In genomic region chr7:103752995-103753394, GRCh38 we compare ENCODE assay signal across 15 cellular contexts.
A peak's percentile ranks its signal among the peaks of the same experiment; 100 is the strongest.
DNase-seq lines count a peak whose midpoint lies in the region; ATAC-seq and TF ChIP-seq lines count a peak whose summit lies in the region.
"Had no signal": no experiment of that assay in that cellular context is flagged by ENCODE, and none has a peak within 500 bp of the region (broad histone marks: within the 10 kb centered on the region; RNA-seq: fewer than 3 reads in every experiment).

No MANE protein-coding gene starts in this region.

- no peak overlapping the region for H3K27ac ChIP-seq in WERI-Rb-1
- H3K27ac ChIP-seq: 22Rv1, upper lobe of left lung had no signal

- H3K27me3 ChIP-seq in WERI-Rb-1 (ENCODE audit: insufficient read depth, low read depth, severe bottlenecking) = no peaks in the 10 kb centered on the region
- H3K27me3 ChIP-seq: upper lobe of left lung had no signal

- intact Hi-C loops in head of caudate nucleus (cut with DNase I) = no loop called here

- no peak overlapping the region for H3K27ac Mint-ChIP-seq in naive thymus-derived CD8-positive, alpha-beta T cell

- H3K4me3 ChIP-seq in LNCaP clone FGC (ENCODE audit: low read depth, low read length) = no peak overlapping the region
- no peak overlapping the region for H3K4me3 ChIP-seq in WERI-Rb-1 (ENCODE audit: low read depth, low read length)
- H3K4me3 ChIP-seq: upper lobe of left lung had no signal

- H3K4me3 Mint-ChIP-seq in naive thymus-derived CD8-positive, alpha-beta T cell = no peak overlapping the region

- H3K4me1 Mint-ChIP-seq in naive thymus-derived CD8-positive, alpha-beta T cell = no peaks in the 10 kb centered on the region

- peaks cover 0 to 4% (median 0%) of the 10 kb centered on the region in 5 donors for H3K27me3 Mint-ChIP-seq in naive thymus-derived CD8-positive, alpha-beta T cell

- no peaks in the 10 kb centered on the region for H3K9me3 Mint-ChIP-seq in naive thymus-derived CD8-positive, alpha-beta T cell

- no peaks in the 10 kb centered on the region for H3K36me3 ChIP-seq in WERI-Rb-1
- H3K36me3 ChIP-seq: upper lobe of left lung had no signal

- H3K9me3 ChIP-seq in WERI-Rb-1 (ENCODE audit: severe bottlenecking) = no peaks in the 10 kb centered on the region
- H3K9me3 ChIP-seq: upper lobe of left lung had no signal

- H3K36me3 Mint-ChIP-seq in naive thymus-derived CD8-positive, alpha-beta T cell = no peaks in the 10 kb centered on the region

- TF ChIP-seq CTCF in LNCaP clone FGC (IDR thresholded peaks at IDR 0.05; ENCODE audit: control insufficient read depth, extremely low read depth, insufficient read depth) = peak; percentile 44
- peak; percentile 35 for TF ChIP-seq CTCF in WERI-Rb-1 (IDR thresholded peaks at IDR 0.05; ENCODE audit: low read depth, low read length)

- DNase-seq in NCI-H1092 treated with DMSO at 0.1 percent for 48 hours (lab: John Stamatoyannopoulos, UW) (peak; percentile 28), NCI-H1092 (lab: John Stamatoyannopoulos, UW) (no peak), LNCaP clone FGC (ENCODE audit: low read depth) (peak; percentile 45), WERI-Rb-1 (peak; percentile 47), kidney tubule cell (ENCODE audit: low spot score) (peak; percentile 41), head of caudate nucleus (no peak)
- DNase-seq in naive thymus-derived CD8-positive, alpha-beta T cell = no peak
- DNase-seq: activated CD4-positive, alpha-beta T cell treated with anti-CD3 and anti-CD28 coated beads, Interleukin-2, amount 50 U/mL, for 1 hour; activated effector memory CD4-positive, alpha-beta T cell treated with anti-CD3 and anti-CD28 coated beads, Interleukin-2, amount 50 U/mL, for 16 hours; KG1; NK-92 treated with Interleukin-12 subunit alpha and Interleukin-12 subunit beta, amount 100 ng/mL, for 24 hours; T-helper 1 cell; upper lobe of left lung had no signal

- ATAC-seq in GM18511 (IDR thresholded peaks at IDR 0.05; ENCODE audit: unreplicated experiment) = no peak
- no peak for ATAC-seq in naive thymus-derived CD8-positive, alpha-beta T cell

- POLR2A ChIA-PET in naive thymus-derived CD8-positive, alpha-beta T cell (lab: Charles Lee) = no interaction called here

Comparison
In these comparisons a context has a peak if more than half of its experiments do, and no peak if none do; other contexts are left out.
1. DNase-seq: peak in NCI-H1092 treated with DMSO at 0.1 percent for 48 hours (single experiment), LNCaP clone FGC (single experiment), WERI-Rb-1 (single experiment) and kidney tubule cell (single experiment); none in NCI-H1092 (single experiment), head of caudate nucleus (0 of 42) and naive thymus-derived CD8-positive, alpha-beta T cell (0 of 10).